8 cellular contexts compared by ENCODE assay signal in genomic region chr13:50676602-50677001, GRCh38.
DNase-seq lines count a peak whose midpoint lies in the region; ATAC-seq and TF ChIP-seq lines count a peak whose summit lies in the region.

No MANE protein-coding gene starts in this region.

- H3K4me3 ChIP-seq in AG09309 (ENCODE audit: control insufficient read depth, low read depth, low read length) (no peak overlapping the region), HUES48 (ENCODE audit: low read depth, low read length) (no peak overlapping the region)

- H3K27ac ChIP-seq in HUES48 (ENCODE audit: low read depth, low read length) = peak overlapping the region; percentile 27

- peak overlapping the region in 3 of 5 experiments; percentile 52 to 76 (median 56) for H3K27ac Mint-ChIP-seq in brain

- H3K36me3 ChIP-seq in HUES48 (ENCODE audit: control insufficient read depth, insufficient read depth, low read length) = no peaks in the 10 kb centered on the region

- no peak overlapping the region for H3K4me3 Mint-ChIP-seq in brain

- no peaks in the 10 kb centered on the region for H3K27me3 ChIP-seq in HUES48 (ENCODE audit: control insufficient read depth, insufficient read depth, low read length)

- peaks cover 36% of the 10 kb centered on the region for H3K4me1 Mint-ChIP-seq in brain

- DNase-seq in AG09309 (ENCODE audit: low read depth) = peak; percentile 63
- DNase-seq in lung microvascular endothelial cell (ENCODE audit: low read depth in 2 of 2) = peak; percentile 26 to 55

- peaks cover 0 to 7% (median 0%) of the 10 kb centered on the region in 5 experiments for H3K9me3 Mint-ChIP-seq in brain

- H3K9ac ChIP-seq in HUES48 (ENCODE audit: low read depth, low read length) = no peak overlapping the region

- H3K36me3 Mint-ChIP-seq in brain = no peaks in the 10 kb centered on the region

- peaks cover 4% of the 10 kb centered on the region for H3K27me3 Mint-ChIP-seq in brain

- TF ChIP-seq CTCF in AG09309 (IDR thresholded peaks at IDR 0.05; ENCODE audit: control insufficient read depth, insufficient read depth, low read depth, low read length, missing control alignments) = no peak
- TF ChIP-seq CTCF in brain (conservative IDR thresholded peaks at IDR 0.05) = no peak

- H3K9me3 ChIP-seq in HUES48 (ENCODE audit: control insufficient read depth, insufficient read depth, low read length) = no peaks in the 10 kb centered on the region

- H3K4me1 ChIP-seq in HUES48 (ENCODE audit: control insufficient read depth, insufficient read depth, low read length) = no peaks in the 10 kb centered on the region

- ATAC-seq in GM21360 (IDR thresholded peaks at IDR 0.05; ENCODE audit: unreplicated experiment) (no peak), GM18519 (IDR thresholded peaks at IDR 0.05; ENCODE audit: low FRiP score, unreplicated experiment) (no peak), HG02642 (IDR thresholded peaks at IDR 0.05; ENCODE audit: poor library complexity, unreplicated experiment) (no peak), HG02571 (IDR thresholded peaks at IDR 0.05; ENCODE audit: unreplicated experiment) (no peak)
